ENCODE assay signal across 9 cellular contexts in the genomic region with DNA sequence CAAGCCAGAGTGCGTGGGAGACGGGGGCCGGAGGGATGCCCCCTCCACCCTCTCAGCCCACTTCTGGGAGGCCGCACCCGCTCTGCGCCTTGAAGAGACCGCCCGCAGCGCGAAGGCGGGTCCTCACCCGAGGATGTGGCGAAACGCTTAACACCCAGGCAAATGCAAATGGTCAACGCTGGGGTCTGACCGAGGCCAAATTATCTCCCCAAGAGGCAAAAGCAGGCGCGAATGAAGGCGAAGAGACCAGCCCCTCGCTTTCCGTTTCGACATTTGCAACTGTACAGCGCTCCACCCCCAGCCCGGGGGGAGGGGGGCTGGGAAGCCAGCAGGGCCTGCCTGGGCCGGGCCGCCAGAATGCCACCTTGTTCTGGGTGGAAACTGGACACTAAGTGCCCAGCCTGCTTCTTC.
DNase-seq lines count a peak whose midpoint lies in the region; ATAC-seq, FAIRE-seq and TF ChIP-seq lines count a peak whose summit lies in the region.
"Had no signal": no experiment of that assay in that cellular context is flagged by ENCODE, and none has a peak within 500 bp of the region (broad histone marks: within the 10 kb centered on the region; RNA-seq: fewer than 3 reads in every experiment).

No MANE protein-coding gene starts in this region.

- H3K4me1 ChIP-seq in mucosa of stomach (ENCODE audit: control insufficient read depth, insufficient read depth, low read length): peaks cover 3% of the 10 kb centered on the region
- H3K4me1 ChIP-seq in vagina: peaks cover 14% of the 10 kb centered on the region

- intact Hi-C loops in left cardiac atrium (cut with DNase I) (no loop called here), left ventricle myocardium superior (cut with micrococcal nuclease) (no loop called here), dorsolateral prefrontal cortex (cut with DNase I) (no loop called here), vagina (cut with DNase I) (no loop called here)

- no peaks in the 10 kb centered on the region for H3K9me3 ChIP-seq in mucosa of stomach (ENCODE audit: control insufficient read depth, low read length)
- no peaks in the 10 kb centered on the region for H3K9me3 ChIP-seq in vagina

- no peak for TF ChIP-seq POLR2A in vagina (IDR thresholded peaks at IDR 0.05)

- H3K4me3 ChIP-seq in dorsolateral prefrontal cortex (peak overlapping the region in 57 of 59 donors; percentile 7 to 65 (median 41)), mucosa of stomach (ENCODE audit: low read length) (peak overlapping the region; percentile 25), vagina (peak overlapping the region; percentile 35 to 36)

- H3K27me3 ChIP-seq in dorsolateral prefrontal cortex (peaks cover 0 to 99% (median 76%) of the 10 kb centered on the region in 45 donors), mucosa of stomach (ENCODE audit: control insufficient read depth, insufficient read depth, low read length) (peaks cover 72% of the 10 kb centered on the region), vagina (peaks cover 5% of the 10 kb centered on the region)

- TF ChIP-seq CTCF in dorsolateral prefrontal cortex (IDR thresholded peaks at IDR 0.05 in 54 of 56, conservative IDR thresholded peaks at IDR 0.05 in 2 of 56; ENCODE audit: low read depth in 1 of 56, partially characterized antibody in 56 of 56) (no peak), vagina (IDR thresholded peaks at IDR 0.05) (no peak), D721Med (IDR thresholded peaks at IDR 0.05; ENCODE audit: insufficient read depth, missing control alignments) (no peak)

- H3K27ac ChIP-seq in dorsolateral prefrontal cortex: peak overlapping the region in 1 of 59 donors; percentile 36
- no peak overlapping the region for H3K27ac ChIP-seq in vagina

- no peak overlapping the region for H3K9ac ChIP-seq in mucosa of stomach (ENCODE audit: low read length)

- H3K36me3 ChIP-seq in mucosa of stomach (ENCODE audit: control insufficient read depth, insufficient read depth, low read length) (no peaks in the 10 kb centered on the region), vagina (no peaks in the 10 kb centered on the region)

- peak; percentile 25 to 27 for ATAC-seq in left cardiac atrium
- ATAC-seq in left ventricle myocardium superior: no peak
- no peak for ATAC-seq in HG02588 (IDR thresholded peaks at IDR 0.05; ENCODE audit: unreplicated experiment)

- no peak for DNase-seq in left cardiac atrium
- DNase-seq in left ventricle myocardium superior: no peak
- no peak for DNase-seq in dorsolateral prefrontal cortex
- no peak for DNase-seq in vagina (ENCODE audit: extremely low spot score in 2 of 2)
- DNase-seq in NCI-H345 treated with DMSO at 0.1 percent for 48 hours (lab: John Stamatoyannopoulos, UW; ENCODE audit: unreplicated experiment): no peak
- DNase-seq in D721Med (ENCODE audit: insufficient read length, low spot score): no peak

- FAIRE-seq in D721Med (lab: Jason Lieb, UNC): no peak
- FAIRE-seq: colon had no signal

Comparison
In these comparisons a context has a peak if more than half of its experiments do, and no peak if none do; other contexts are left out.
1. ATAC-seq: peak in left cardiac atrium (2 of 2); none in left ventricle myocardium superior (single experiment) and HG02588 (single experiment).
2. Peak in every context shown above with its lines, with median percentiles within 50 percentile points of each other: H3K4me3 ChIP-seq.